21 cellular contexts compared by ENCODE assay signal in the genomic region with DNA sequence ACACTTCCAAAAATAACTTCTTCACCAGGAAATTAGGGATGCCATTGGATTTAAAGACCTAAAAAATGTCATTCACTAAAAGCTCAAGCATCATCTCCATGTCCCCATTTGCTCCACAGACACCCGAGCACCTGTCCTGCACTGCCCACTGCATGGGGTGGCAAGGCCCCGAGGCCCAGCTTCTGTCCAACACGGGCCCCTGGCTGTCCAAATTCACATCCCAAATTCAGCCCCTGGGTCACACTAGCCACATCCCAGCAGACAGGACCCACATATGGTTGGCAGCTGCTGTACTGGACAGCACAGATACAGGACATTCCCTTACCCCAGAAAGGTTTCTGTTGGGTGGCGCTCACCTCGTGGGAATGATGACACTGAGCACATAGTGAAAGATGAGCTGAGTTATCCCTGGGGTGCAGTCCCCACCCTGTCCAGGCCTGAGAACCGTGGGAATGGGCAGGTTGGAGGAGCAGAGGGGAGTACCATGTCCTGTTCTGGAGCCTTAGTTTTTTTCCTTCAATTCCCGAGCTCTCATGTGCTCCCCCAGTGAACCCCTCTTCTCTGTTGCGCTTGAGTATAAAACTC. TPM values are rescaled to one million over a fixed set of nuclear protein-coding genes. Genes with fewer than 3 reads are reported as not detected.
DNase-seq lines count a peak whose midpoint lies in the region; ATAC-seq and TF ChIP-seq lines count a peak whose summit lies in the region.
"Had no signal": no experiment of that assay in that cellular context is flagged by ENCODE, and none has a peak within 500 bp of the region (broad histone marks: within the 10 kb centered on the region; RNA-seq: fewer than 3 reads in every experiment).

No MANE protein-coding gene starts in this region.

- 84 to 88% (median 86%) methylated on average over 8 of the region's 8 CpGs for WGBS in stomach, 5 donors

- H3K27me3 ChIP-seq in lower lobe of right lung (ENCODE audit: low read depth) (no peaks in the 10 kb centered on the region), stomach (no peaks in the 10 kb centered on the region)
- H3K27me3 ChIP-seq: adrenal gland, left lung had no signal

- POLR2A ChIA-PET in WTC11 (lab: Charles Lee), result no interaction called here

- H3K9me3 ChIP-seq in lower lobe of right lung (no peaks in the 10 kb centered on the region), stomach (no peaks in the 10 kb centered on the region)
- H3K9me3 ChIP-seq: adrenal gland, heart left ventricle, left lung, thoracic aorta had no signal

- no peak for ATAC-seq in activated naive CD8-positive, alpha-beta T cell treated with anti-CD3 and anti-CD28 coated beads, Interleukin-2, amount 50 U/mL, for 24 hours
- no peak for ATAC-seq in WTC11
- ATAC-seq in lower lobe of right lung, result no peak
- no peak for ATAC-seq in GM19452 (IDR thresholded peaks at IDR 0.05; ENCODE audit: unreplicated experiment)
- ATAC-seq: heart left ventricle, left lung had no signal

- no peak for TF ChIP-seq POLR2A in stomach (IDR thresholded peaks at IDR 0.05)

- intact Hi-C loops in lower lobe of right lung (cut with DNase I), result no loop called here
- intact Hi-C loops in stomach (cut with DNase I; ENCODE audit: low total_unique reads), result no loop called here
- intact Hi-C loops in activated naive CD4-positive, alpha-beta T cell treated with anti-CD3 and anti-CD28 coated beads for 36 hours (cut with micrococcal nuclease), result no loop called here

- H3K36me3 ChIP-seq in lower lobe of right lung (no peaks in the 10 kb centered on the region), stomach (peaks cover 0 to 13% (median 3%) of the 10 kb centered on the region in 4 donors)
- H3K36me3 ChIP-seq: adrenal gland had no signal

- peaks cover 4% of the 10 kb centered on the region for H3K36me3 Mint-ChIP-seq in activated naive CD8-positive, alpha-beta T cell treated with anti-CD3 and anti-CD28 coated beads for 36 hours
- peaks cover 3% of the 10 kb centered on the region for H3K36me3 Mint-ChIP-seq in activated naive CD8-positive, alpha-beta T cell treated with anti-CD3 and anti-CD28 coated beads, Interleukin-2, amount 50 U/mL, for 24 hours (ENCODE audit: low read depth)
- H3K36me3 Mint-ChIP-seq in WTC11, result peaks cover 33% of the 10 kb centered on the region
- peaks cover 1% of the 10 kb centered on the region for H3K36me3 Mint-ChIP-seq in activated naive CD4-positive, alpha-beta T cell treated with anti-CD3 and anti-CD28 coated beads for 36 hours (ENCODE audit: low read depth)

- TF ChIP-seq CTCF in WTC11 (IDR thresholded peaks at IDR 0.05) (no peak), lower lobe of right lung (IDR thresholded peaks at IDR 0.05) (no peak), stomach (IDR thresholded peaks at IDR 0.05) (no peak)

- no peaks in the 10 kb centered on the region for H3K9me3 Mint-ChIP-seq in activated naive CD8-positive, alpha-beta T cell treated with anti-CD3 and anti-CD28 coated beads for 36 hours
- H3K9me3 Mint-ChIP-seq in activated naive CD8-positive, alpha-beta T cell treated with anti-CD3 and anti-CD28 coated beads, Interleukin-2, amount 50 U/mL, for 24 hours, result no peaks in the 10 kb centered on the region
- no peaks in the 10 kb centered on the region; the same call in 1 of the 2 replicates for H3K9me3 Mint-ChIP-seq in WTC11
- H3K9me3 Mint-ChIP-seq in activated naive CD4-positive, alpha-beta T cell treated with anti-CD3 and anti-CD28 coated beads for 36 hours, result no peaks in the 10 kb centered on the region

- H3K4me3 ChIP-seq in lower lobe of right lung (no peak overlapping the region), stomach (no peak overlapping the region)
- H3K4me3 ChIP-seq: adrenal gland, heart left ventricle, left lung, skin epidermis, thoracic aorta had no signal

- peak overlapping the region; percentile 47 for H3K27ac Mint-ChIP-seq in activated naive CD8-positive, alpha-beta T cell treated with anti-CD3 and anti-CD28 coated beads for 36 hours
- no peak overlapping the region for H3K27ac Mint-ChIP-seq in activated naive CD8-positive, alpha-beta T cell treated with anti-CD3 and anti-CD28 coated beads, Interleukin-2, amount 50 U/mL, for 24 hours
- H3K27ac Mint-ChIP-seq in WTC11, result 0 out of 2 replicates have a peak overlapping the region, but pooled peaks have one; percentile 63
- H3K27ac Mint-ChIP-seq in activated naive CD4-positive, alpha-beta T cell treated with anti-CD3 and anti-CD28 coated beads for 36 hours, result no peak overlapping the region

- CTCF ChIA-PET in WTC11 (lab: Charles Lee), result interaction anchor here (0.5 to 3.4 kb wide), 5 partner anchors 9 to 367 kb away, joined by 3 to 36 read pairs (median 4); no protein-coding TSS in a partner anchor
- CTCF ChIA-PET in activated naive CD4-positive, alpha-beta T cell treated with anti-CD3 and anti-CD28 coated beads for 36 hours (lab: Charles Lee), result interaction anchor here (1.1 to 2.3 kb wide), 3 partner anchors 9 to 12 kb away, joined by 3 to 9 read pairs (median 8); no protein-coding TSS in a partner anchor

- H3K4me1 Mint-ChIP-seq in activated naive CD8-positive, alpha-beta T cell treated with anti-CD3 and anti-CD28 coated beads for 36 hours, result no peaks in the 10 kb centered on the region
- H3K4me1 Mint-ChIP-seq in activated naive CD8-positive, alpha-beta T cell treated with anti-CD3 and anti-CD28 coated beads, Interleukin-2, amount 50 U/mL, for 24 hours, result no peaks in the 10 kb centered on the region
- H3K4me1 Mint-ChIP-seq in WTC11, result peaks cover 5% of the 10 kb centered on the region
- H3K4me1 Mint-ChIP-seq in activated naive CD4-positive, alpha-beta T cell treated with anti-CD3 and anti-CD28 coated beads for 36 hours (ENCODE audit: low read depth), result no peaks in the 10 kb centered on the region

- H3K27ac ChIP-seq in lower lobe of right lung (no peak overlapping the region), stomach (no peak overlapping the region)
- H3K27ac ChIP-seq: adrenal gland, heart left ventricle, KMS-11, left lung, RWPE1, skin epidermis, thoracic aorta had no signal

- no peak overlapping the region for H3K4me3 Mint-ChIP-seq in activated naive CD8-positive, alpha-beta T cell treated with anti-CD3 and anti-CD28 coated beads for 36 hours
- no peak overlapping the region for H3K4me3 Mint-ChIP-seq in activated naive CD8-positive, alpha-beta T cell treated with anti-CD3 and anti-CD28 coated beads, Interleukin-2, amount 50 U/mL, for 24 hours
- no peak overlapping the region for H3K4me3 Mint-ChIP-seq in WTC11
- no peak overlapping the region for H3K4me3 Mint-ChIP-seq in activated naive CD4-positive, alpha-beta T cell treated with anti-CD3 and anti-CD28 coated beads for 36 hours

- H3K4me1 ChIP-seq in lower lobe of right lung, result no peaks in the 10 kb centered on the region
- H3K4me1 ChIP-seq in stomach, result peaks cover 0 to 9% (median 0%) of the 10 kb centered on the region in 4 donors
- H3K4me1 ChIP-seq: adrenal gland, heart left ventricle, left lung had no signal

- no peaks in the 10 kb centered on the region for H3K27me3 Mint-ChIP-seq in activated naive CD8-positive, alpha-beta T cell treated with anti-CD3 and anti-CD28 coated beads for 36 hours
- H3K27me3 Mint-ChIP-seq in activated naive CD8-positive, alpha-beta T cell treated with anti-CD3 and anti-CD28 coated beads, Interleukin-2, amount 50 U/mL, for 24 hours, result no peaks in the 10 kb centered on the region
- no peaks in the 10 kb centered on the region for H3K27me3 Mint-ChIP-seq in WTC11 (ENCODE audit: low read depth)
- no peaks in the 10 kb centered on the region for H3K27me3 Mint-ChIP-seq in activated naive CD4-positive, alpha-beta T cell treated with anti-CD3 and anti-CD28 coated beads for 36 hours (ENCODE audit: low read depth)

- TF ChIP-seq EP300 in stomach (IDR thresholded peaks at IDR 0.05), result no peak

- no peak for DNase-seq in activated naive CD8-positive, alpha-beta T cell treated with anti-CD3 and anti-CD28 coated beads for 36 hours
- DNase-seq in activated naive CD8-positive, alpha-beta T cell treated with anti-CD3 and anti-CD28 coated beads, Interleukin-2, amount 50 U/mL, for 24 hours, result no peak
- DNase-seq in WTC11 (ENCODE audit: low spot score) (no peak), lower lobe of right lung (peak; percentile 30), stomach (peak; percentile 15), SIG-M5 (lab: John Stamatoyannopoulos, UW) (no peak)
- no peak for DNase-seq in activated naive CD4-positive, alpha-beta T cell treated with anti-CD3 and anti-CD28 coated beads for 36 hours
- DNase-seq: activated CD4-positive, alpha-beta T cell treated with anti-CD3 and anti-CD28 coated beads for 1 hour; midbrain; NCI-H187; NCI-H69; stimulated activated CD4-positive, alpha-beta T cell treated with anti-CD3 and anti-CD28 coated beads, Interleukin-2, amount 100 ng/mL, for 24 hours; stimulated activated naive CD4-positive, alpha-beta T cell had no signal

TF ChIP-seq in WTC11, 78 proteins besides CTCF, POLR2A, EP300 and RAD21:
- TF ChIP-seq ELF4 (CRISPR knock-in tag; IDR thresholded peaks at IDR 0.05; ENCODE audit: low read depth) (no peak), JAZF1 (CRISPR knock-in tag; IDR thresholded peaks at IDR 0.05) (no peak)
- TF ChIP-seq, protein P1, sequence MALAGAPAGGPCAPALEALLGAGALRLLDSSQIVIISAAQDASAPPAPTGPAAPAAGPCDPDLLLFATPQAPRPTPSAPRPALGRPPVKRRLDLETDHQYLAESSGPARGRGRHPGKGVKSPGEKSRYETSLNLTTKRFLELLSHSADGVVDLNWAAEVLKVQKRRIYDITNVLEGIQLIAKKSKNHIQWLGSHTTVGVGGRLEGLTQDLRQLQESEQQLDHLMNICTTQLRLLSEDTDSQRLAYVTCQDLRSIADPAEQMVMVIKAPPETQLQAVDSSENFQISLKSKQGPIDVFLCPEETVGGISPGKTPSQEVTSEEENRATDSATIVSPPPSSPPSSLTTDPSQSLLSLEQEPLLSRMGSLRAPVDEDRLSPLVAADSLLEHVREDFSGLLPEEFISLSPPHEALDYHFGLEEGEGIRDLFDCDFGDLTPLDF (CRISPR knock-in tag; IDR thresholded peaks at IDR 0.05), result no peak

RNA-seq across cellular contexts. Expression of a gene that starts 55.3 kb away (rescaled TPM):
- 10 to 100 TPM; 16.2 to 16.8 TPM for total RNA-seq in activated naive CD8-positive, alpha-beta T cell treated with anti-CD3 and anti-CD28 coated beads for 36 hours
- total RNA-seq in WTC11 (2021) (5.1 to 5.7 TPM (median 5.2 TPM) in 3 replicates), lower lobe of right lung (36.4 TPM), stomach (10 to 100 TPM in 2 of 5 donors, 1 to 10 TPM in 3; 2.0 to 30.1 (median 8.9) TPM)
- polyA plus RNA-seq in stomach, result 10 to 100 TPM in 1 of 3 donors, 1 to 10 TPM in 2; 4.1 to 10.7 (median 6.7) TPM
- 10 to 100 TPM; 25.6 to 27.1 TPM for total RNA-seq in activated naive CD4-positive, alpha-beta T cell treated with anti-CD3 and anti-CD28 coated beads for 36 hours

Comparison
In these comparisons a context has a peak if more than half of its experiments do, and no peak if none do; other contexts are left out.
1. H3K27ac Mint-ChIP-seq: peak in activated naive CD8-positive, alpha-beta T cell treated with anti-CD3 and anti-CD28 coated beads for 36 hours (single experiment) and WTC11 (single experiment); none in activated naive CD8-positive, alpha-beta T cell treated with anti-CD3 and anti-CD28 coated beads, Interleukin-2, amount 50 U/mL, for 24 hours (single experiment) and activated naive CD4-positive, alpha-beta T cell treated with anti-CD3 and anti-CD28 coated beads for 36 hours (single experiment).
2. DNase-seq: peak in lower lobe of right lung (single experiment) and stomach (single experiment); none in activated naive CD8-positive, alpha-beta T cell treated with anti-CD3 and anti-CD28 coated beads for 36 hours (single experiment), activated naive CD8-positive, alpha-beta T cell treated with anti-CD3 and anti-CD28 coated beads, Interleukin-2, amount 50 U/mL, for 24 hours (single experiment), WTC11 (single experiment), activated naive CD4-positive, alpha-beta T cell treated with anti-CD3 and anti-CD28 coated beads for 36 hours (single experiment) and SIG-M5 (single experiment).